ENCODE assay signal across 28 cellular contexts in genomic region chr1:17112496-17113236, GRCh38. TPM values are rescaled to one million over a fixed set of nuclear protein-coding genes. Genes with fewer than 3 reads are reported as not detected.
A peak's percentile ranks its signal among the peaks of the same experiment; 100 is the strongest.
DNase-seq lines count a peak whose midpoint lies in the region; ATAC-seq and TF ChIP-seq lines count a peak whose summit lies in the region.
"Had no signal": no experiment of that assay in that cellular context is flagged by ENCODE, and none has a peak within 500 bp of the region (broad histone marks: within the 10 kb centered on the region; RNA-seq: fewer than 3 reads in every experiment).

No MANE protein-coding gene starts in this region.

- H2BK15ac ChIP-seq in neuronal stem cell (ENCODE audit: low read length), result peak overlapping the region; percentile 38

- H3K79me1 ChIP-seq in neuronal stem cell (ENCODE audit: low read depth, low read length), result no peaks in the 10 kb centered on the region

- no peak overlapping the region for H4K8ac ChIP-seq in neuronal stem cell (ENCODE audit: low read depth, low read length)

- H3K18ac ChIP-seq in neuronal stem cell (ENCODE audit: low read length), result peak overlapping the region; percentile 41

- no peak for TF ChIP-seq EP300 in transverse colon (IDR thresholded peaks at IDR 0.05; ENCODE audit: low read depth)

- H3K4ac ChIP-seq in neuronal stem cell (ENCODE audit: low read length), result no peak overlapping the region

- H3K4me3 ChIP-seq in breast epithelium (no peak overlapping the region), mammary epithelial cell (replicated peaks in 1 of 3; ENCODE audit: insufficient read depth in 1 of 3, low read depth in 2 of 3, low read length in 3 of 3) (no peak overlapping the region), neuronal stem cell (ENCODE audit: low read length in 2 of 2) (no peak overlapping the region), transverse colon (no peak overlapping the region), upper lobe of right lung (no peak overlapping the region)
- H3K4me3 ChIP-seq: left lung, tibial artery had no signal

- ATAC-seq in esophagus mucosa (peak; percentile 8), upper lobe of right lung (no peak)
- ATAC-seq: activated CD8-positive, alpha-beta memory T cell treated with anti-CD3 and anti-CD28 coated beads, Interleukin-2, amount 10 ng/mL, durations not matched to agents 7 days and 5 days; left lung; sciatic nerve; WTC11 had no signal

- no peaks in the 10 kb centered on the region for H3K9me3 ChIP-seq in breast epithelium
- H3K9me3 ChIP-seq in mammary epithelial cell (replicated peaks; ENCODE audit: insufficient read depth, low read length), result no peaks in the 10 kb centered on the region
- H3K9me3 ChIP-seq in neuronal stem cell (replicated peaks in 1 of 2; ENCODE audit: control insufficient read depth in 2 of 2, insufficient read depth in 1 of 2, low read depth in 1 of 2, low read length in 2 of 2), result no peaks in the 10 kb centered on the region
- H3K9me3 ChIP-seq in transverse colon, result no peaks in the 10 kb centered on the region
- H3K9me3 ChIP-seq in upper lobe of right lung, result no peaks in the 10 kb centered on the region
- H3K9me3 ChIP-seq: left lung, tibial artery had no signal

- in situ Hi-C loops in mammary epithelial cell (cut with MboI; ENCODE audit: low sequenced_read_pairs in 2 of 2), result no loop called here
- in situ Hi-C loops in transverse colon (cut with MboI; ENCODE audit: low pct_ligation_motif_present in 1 of 4, low pct_unique_long_range_greater_than_20kb in 1 of 4, low sequenced_read_pairs in 3 of 4), result no loop called here

- no peaks in the 10 kb centered on the region for H4K20me1 ChIP-seq in mammary epithelial cell (ENCODE audit: insufficient read depth, low read length)

- DNase-seq in breast epithelium (ENCODE audit: low spot score in 2 of 2) (no peak), mammary epithelial cell (no peak), neuronal stem cell (ENCODE audit: low spot score) (no peak), transverse colon (peak; percentile 45), HuH-7 (ENCODE audit: low spot score) (no peak), HPDE6-E6E7 (ENCODE audit: extremely low spot score) (no peak), upper lobe of right lung (no peak)
- DNase-seq: activated CD4-positive, alpha-beta T cell treated with anti-CD3 and anti-CD28 coated beads, Interleukin-2, amount 50 U/mL, for 1 hour; activated CD8-positive, alpha-beta memory T cell treated with anti-CD3 and anti-CD28 coated beads, Interleukin-2, amount 10 ng/mL, durations not matched to agents 7 days and 5 days; activated naive CD4-positive, alpha-beta T cell treated with anti-CD3 and anti-CD28 coated beads, Interleukin-2, amount 10 ng/mL, durations not matched to agents 7 days and 5 days; AML-193; cortex of kidney; GDM1; H7; hypothalamus; IMR-90; left lung; NCI-H526; posterior cingulate gyrus; SIG-M5; stimulated activated CD4-positive, alpha-beta T cell treated with anti-CD3 and anti-CD28 coated beads, Interleukin-15, amount 100 ng/mL, for 24 hours; stimulated activated naive CD4-positive, alpha-beta T cell treated with Interleukin-2 at 50 U/mL for 16 hours; T1000; tibial artery had no signal

- no peak overlapping the region for H3K23ac ChIP-seq in neuronal stem cell (ENCODE audit: low read depth, low read length, poor library complexity)

- intact Hi-C loops in breast epithelium (cut with DNase I; ENCODE audit: low total_unique reads) (no loop called here), mammary epithelial cell (cut with micrococcal nuclease) (no loop called here), transverse colon (cut with DNase I; ENCODE audit: low total_unique reads) (no loop called here), upper lobe of right lung (cut with DNase I) (no loop called here)

- TF ChIP-seq POLR2A in breast epithelium (IDR thresholded peaks at IDR 0.05) (no peak), transverse colon (IDR thresholded peaks at IDR 0.05) (peak; percentile 40)

- H3K4me2 ChIP-seq in mammary epithelial cell (ENCODE audit: insufficient read depth, low read depth, low read length) (no peak overlapping the region), neuronal stem cell (ENCODE audit: insufficient read depth, low read length, poor library complexity, severe bottlenecking) (no peak overlapping the region)

- H3K36me3 ChIP-seq in breast epithelium (no peaks in the 10 kb centered on the region), mammary epithelial cell (ENCODE audit: insufficient read depth, low read length) (no peaks in the 10 kb centered on the region), neuronal stem cell (replicated peaks in 1 of 2; ENCODE audit: control insufficient read depth in 2 of 2, insufficient read depth in 2 of 2, low read length in 2 of 2) (no peaks in the 10 kb centered on the region), transverse colon (no peaks in the 10 kb centered on the region), upper lobe of right lung (no peaks in the 10 kb centered on the region)
- H3K36me3 ChIP-seq: left lung, tibial artery had no signal

- no peaks in the 10 kb centered on the region for H3K79me2 ChIP-seq in mammary epithelial cell (ENCODE audit: insufficient read depth, low read length)

- H2BK5ac ChIP-seq in neuronal stem cell (ENCODE audit: low read length), result no peak overlapping the region

- H2BK120ac ChIP-seq in neuronal stem cell (ENCODE audit: low read depth, low read length), result no peak overlapping the region

- H3K27me3 ChIP-seq in breast epithelium, result peaks cover 1 to 3% of the 10 kb centered on the region in 2 donors
- no peaks in the 10 kb centered on the region for H3K27me3 ChIP-seq in mammary epithelial cell (ENCODE audit: insufficient read depth, low read length)
- peaks cover 0 to 42% (median 11%) of the 10 kb centered on the region in 3 experiments for H3K27me3 ChIP-seq in neuronal stem cell (ENCODE audit: control insufficient read depth in 3 of 3, insufficient read depth in 3 of 3, low read depth in 1 of 3, low read length in 3 of 3)
- H3K27me3 ChIP-seq in transverse colon, result peaks cover 7% of the 10 kb centered on the region
- peaks cover 19% of the 10 kb centered on the region for H3K27me3 ChIP-seq in upper lobe of right lung

- dilution Hi-C loops in mammary epithelial cell (cut with HindIII; ENCODE audit: low sequenced_read_pairs), result loop anchor here (5.0 kb wide), 2 partner anchors 45 to 100 kb away; partner anchors contain the start of gene ATP13A2

- no peak overlapping the region for H4K91ac ChIP-seq in neuronal stem cell (ENCODE audit: low read depth, low read length, poor library complexity)

- TF ChIP-seq CTCF in breast epithelium (IDR thresholded peaks at IDR 0.05) (no peak), mammary epithelial cell (conservative IDR thresholded peaks at IDR 0.05 in 1 of 2, IDR thresholded peaks at IDR 0.05 in 1 of 2; ENCODE audit: extremely low read depth in 1 of 2, insufficient read depth in 1 of 2, low read depth in 1 of 2, low read length in 2 of 2) (no peak), transverse colon (IDR thresholded peaks at IDR 0.05) (no peak), upper lobe of right lung (IDR thresholded peaks at IDR 0.05) (no peak)

- H2AFZ ChIP-seq in mammary epithelial cell (ENCODE audit: low read depth, low read length), result no peak overlapping the region
- no peak overlapping the region for H2AFZ ChIP-seq in neuronal stem cell (ENCODE audit: low read length)

- H3K14ac ChIP-seq in neuronal stem cell (ENCODE audit: low read length), result no peak overlapping the region

- H3K4me1 ChIP-seq in breast epithelium, result no peaks in the 10 kb centered on the region
- peaks cover 13% of the 10 kb centered on the region for H3K4me1 ChIP-seq in mammary epithelial cell (ENCODE audit: insufficient read depth, low read length)
- H3K4me1 ChIP-seq in neuronal stem cell (ENCODE audit: control insufficient read depth in 2 of 2, insufficient read depth in 1 of 2, low read depth in 1 of 2, low read length in 2 of 2), result peaks cover 0 to 3% of the 10 kb centered on the region in 2 donors
- H3K4me1 ChIP-seq in transverse colon, result peaks cover 17 to 91% (median 46%) of the 10 kb centered on the region in 4 donors
- H3K4me1 ChIP-seq in upper lobe of right lung, result no peaks in the 10 kb centered on the region

- H2AK5ac ChIP-seq in neuronal stem cell (ENCODE audit: low read depth, low read length), result peak overlapping the region; percentile 73

- CTCF ChIA-PET in mammary epithelial cell (lab: Charles Lee; ENCODE audit: low non-redundant PET), result no interaction called here

- WGBS in mammary epithelial cell (ENCODE audit: low coverage, missing lambda C conversion rate), result 75% methylated on average over 6 of the region's 7 CpGs
- WGBS in neuronal stem cell (ENCODE audit: extremely low coverage in 2 of 2, insufficient read length in 2 of 2, insufficient replicate concordance in 1 of 2), 2 donors, result no CpG with 5 or more reads among the region's 7 CpGs
- WGBS in transverse colon (ENCODE audit: low coverage in 1 of 2), 2 donors, result 40 to 61% methylated on average over 1 to 6 of the region's 7 CpGs

- H3K9ac ChIP-seq in mammary epithelial cell (ENCODE audit: insufficient read depth, low read length), result no peak overlapping the region
- H3K9ac ChIP-seq in neuronal stem cell (ENCODE audit: low read depth, low read length, poor library complexity), result no peak overlapping the region

- peak overlapping the region; percentile 35 to 52 for H3K27ac ChIP-seq in breast epithelium
- H3K27ac ChIP-seq in mammary epithelial cell (ENCODE audit: insufficient read depth, low read depth, low read length), result no peak overlapping the region
- H3K27ac ChIP-seq in neuronal stem cell (replicated peaks; ENCODE audit: low read length), result no peak overlapping the region
- H3K27ac ChIP-seq in transverse colon, result peak overlapping the region; percentile 78 to 89 (median 86)
- H3K27ac ChIP-seq in upper lobe of right lung, result no peak overlapping the region
- H3K27ac ChIP-seq: left lung, tibial artery had no signal

- no TSS peak for BruUV-seq in mammary epithelial cell (replicated peaks; lab: Mats Ljungman, UMichigan)

- no peak overlapping the region for H2BK12ac ChIP-seq in neuronal stem cell (ENCODE audit: low read length)

RNA-seq across cellular contexts. Expression of gene PADI2, which starts 6.6 kb away (rescaled TPM):
- total RNA-seq in breast epithelium, result 10 to 100 TPM in 1 of 3 donors, 1 to 10 TPM in 1, under 1 TPM in 1; 0.32 to 29.4 (median 9.2) TPM
- 1 to 10 TPM; 1.3 to 2.2 TPM for total RNA-seq in mammary epithelial cell
- 0.97 TPM for polyA plus RNA-seq in mammary epithelial cell
- 4.7 TPM for polyA minus RNA-seq in mammary epithelial cell
- total RNA-seq in esophagus mucosa, result 0.92 TPM
- polyA plus RNA-seq in neuronal stem cell (2013, experiment 1 of 2), result 0.43 TPM
- 0.64 TPM for polyA plus RNA-seq in neuronal stem cell (2013, experiment 2 of 2)
- total RNA-seq in transverse colon, result 100 to 1,000 TPM; 143 to 285 (median 238) TPM
- 20.0 TPM for total RNA-seq in upper lobe of right lung
- total RNA-seq: activated T-helper 1 cell treated with anti-CD3 and anti-CD28 coated beads, Interleukin-12 subunit alpha, Interleukin-12 subunit beta, Interleukin-2, Interleukin-4 antibody, amounts not matched to agents 30 ng/mL and 10 ng/mL and 1 ng/mL, durations not matched to agents 14 hours and 24 hours and 36 hours; IMR-90 had no signal
- polyA plus RNA-seq: IMR-90 had no signal

RNA-seq across cellular contexts. Expression of gene SDHB, which starts 58.8 kb away (rescaled TPM):
- total RNA-seq in breast epithelium, result 100 to 1,000 TPM in 1 of 3 donors, 10 to 100 TPM in 2; 80.6 to 106 (median 97.7) TPM
- 100 to 1,000 TPM in 1 of 2 donors, 10 to 100 TPM in 1; 73.5 to 106 TPM for total RNA-seq in mammary epithelial cell
- 154 TPM for polyA plus RNA-seq in mammary epithelial cell
- 337 TPM for polyA minus RNA-seq in mammary epithelial cell
- total RNA-seq in esophagus mucosa, result 84.5 TPM
- polyA plus RNA-seq in neuronal stem cell (2013, experiment 1 of 2), result 64.9 TPM
- 62.5 TPM for polyA plus RNA-seq in neuronal stem cell (2013, experiment 2 of 2)
- total RNA-seq in transverse colon, result 100 to 1,000 TPM in 3 of 4 donors, 10 to 100 TPM in 1; 98.7 to 266 (median 153) TPM
- 79.3 TPM for total RNA-seq in upper lobe of right lung

Comparison
In these comparisons a context has a peak if more than half of its experiments do, and no peak if none do; other contexts are left out.
1. H3K27ac ChIP-seq: peak in breast epithelium (2 of 2) and transverse colon (4 of 4); none in mammary epithelial cell (single experiment), neuronal stem cell (single experiment) and upper lobe of right lung (single experiment).